ENCODE assay signal across 5 cellular contexts in the genomic region with DNA sequence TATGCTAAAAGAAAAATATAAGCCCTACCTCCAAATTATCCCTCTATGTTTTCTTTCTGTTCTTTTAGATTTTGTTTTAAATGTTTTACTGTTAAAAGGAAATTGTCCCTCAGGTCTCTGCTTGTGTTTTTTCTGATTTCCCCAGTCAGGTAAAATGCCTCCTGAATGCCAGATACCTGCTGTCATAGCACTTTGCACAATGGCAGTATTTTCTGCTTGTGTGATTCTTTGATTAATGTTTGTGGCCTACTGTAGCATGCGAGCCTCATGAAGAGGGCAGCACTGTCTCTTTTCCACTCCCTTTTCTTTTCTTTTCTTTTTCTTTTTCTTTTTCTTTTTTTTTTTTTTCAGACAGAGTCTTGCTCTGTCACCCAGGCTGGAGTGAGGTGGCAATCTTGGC.
"Had no signal": no experiment of that assay in that cellular context is flagged by ENCODE, and none has a peak within 500 bp of the region (broad histone marks: within the 10 kb centered on the region; RNA-seq: fewer than 3 reads in every experiment).

No MANE protein-coding gene starts in this region.

- H3K9me3 Mint-ChIP-seq: H9 had no signal

- H3K4me3 Mint-ChIP-seq: GM23338, H9 had no signal

- DNase-seq: H9, HCEC 1CT, IMR-90, KBM-7 had no signal

- H3K27ac Mint-ChIP-seq: GM23338, H9 had no signal

- H3K4me1 Mint-ChIP-seq: GM23338, H9 had no signal
